In genomic region chr12:113932411-113933196, GRCh38 we compare ENCODE assay signal across 1 cellular context.
TF ChIP-seq lines count a peak whose summit lies in the region.

No MANE protein-coding gene starts in this region.

TF ChIP-seq in K562, 482 proteins besides CTCF, POLR2A, EP300 and RAD21 (continued from another document and continues in another):
- TF ChIP-seq CGGBP1 (CRISPR knock-in tag; IDR thresholded peaks at IDR 0.05) (no peak), HSF4 (CRISPR knock-in tag; IDR thresholded peaks at IDR 0.05; ENCODE audit: borderline replicate concordance) (0 out of 2 replicates have a peak, but pooled peaks have one; percentile 19), UBTF (IDR thresholded peaks at IDR 0.05; ENCODE audit: borderline replicate concordance in 1 of 2, low read depth in 2 of 2, low read length in 2 of 2) (no peak), TAF15 (IDR thresholded peaks at IDR 0.05; ENCODE audit: low read depth, low read length) (no peak), ARID1B (IDR thresholded peaks at IDR 0.05) (peak; percentile 99), ZNF174 (CRISPR knock-in tag; IDR thresholded peaks at IDR 0.05) (no peak), NR3C1 (CRISPR knock-in tag; IDR thresholded peaks at IDR 0.05) (no peak), KAT2B (IDR thresholded peaks at IDR 0.05; ENCODE audit: low read depth, low read length) (no peak), ZNF57 (CRISPR knock-in tag; IDR thresholded peaks at IDR 0.05) (no peak), ILK (tag; IDR thresholded peaks at IDR 0.05; ENCODE audit: borderline replicate concordance, low read depth) (no peak), RBM25 (IDR thresholded peaks at IDR 0.05; ENCODE audit: low read depth, low read length, severe bottlenecking) (no peak), HMBOX1 (IDR thresholded peaks at IDR 0.05) (no peak), SAP30 (IDR thresholded peaks at IDR 0.05; ENCODE audit: borderline replicate concordance, insufficient read depth, low read depth, low read length, poor library complexity, severe bottlenecking) (no peak), ZNF609 (CRISPR knock-in tag; IDR thresholded peaks at IDR 0.05; ENCODE audit: borderline replicate concordance) (no peak), ZBTB43 (CRISPR knock-in tag; IDR thresholded peaks at IDR 0.05) (0 out of 2 replicates have a peak, but pooled peaks have one; percentile 36), ZNF253 (CRISPR knock-in tag; conservative IDR thresholded peaks at IDR 0.05) (no peak), CREBBP (IDR thresholded peaks at IDR 0.05; ENCODE audit: low read depth, low read length) (no peak), ZNF347 (CRISPR knock-in tag; IDR thresholded peaks at IDR 0.05; ENCODE audit: low read depth) (no peak), IRF2 (CRISPR knock-in tag; IDR thresholded peaks at IDR 0.05) (no peak), CSDE1 (IDR thresholded peaks at IDR 0.05) (no peak), GTF2E2 (tag; IDR thresholded peaks at IDR 0.05) (0 out of 2 replicates have a peak, but pooled peaks have one; percentile 61), THRB (CRISPR knock-in tag; conservative IDR thresholded peaks at IDR 0.05) (0 out of 2 replicates have a peak, but pooled peaks have one; percentile 2), MBD1 (CRISPR knock-in tag; IDR thresholded peaks at IDR 0.05) (no peak), NFIC (IDR thresholded peaks at IDR 0.05) (peak; percentile 93), ZNF280B (CRISPR knock-in tag; IDR thresholded peaks at IDR 0.05) (no peak), ZNF12 (CRISPR knock-in tag; IDR thresholded peaks at IDR 0.05) (no peak), ZNF277 (CRISPR knock-in tag; IDR thresholded peaks at IDR 0.05; ENCODE audit: borderline replicate concordance) (no peak), PYGO2 (tag; IDR thresholded peaks at IDR 0.05) (no peak), SRSF9 (IDR thresholded peaks at IDR 0.05; ENCODE audit: borderline replicate concordance, low read depth, low read length) (no peak), MYNN (IDR thresholded peaks at IDR 0.05) (0 out of 2 replicates have a peak, but pooled peaks have one; percentile 67), MYNN (CRISPR knock-in tag; IDR thresholded peaks at IDR 0.05) (no peak), RFX7 (CRISPR knock-in tag; IDR thresholded peaks at IDR 0.05) (no peak), ZFP91 (CRISPR knock-in tag; IDR thresholded peaks at IDR 0.05) (no peak), JUN (IDR thresholded peaks at IDR 0.05; ENCODE audit: borderline replicate concordance, low read depth, low read length) (0 out of 2 replicates have a peak, but pooled peaks have one; percentile 10), JUN (CRISPR knock-in tag; IDR thresholded peaks at IDR 0.05; ENCODE audit: borderline replicate concordance) (no peak), NR2C2 (CRISPR knock-in tag; IDR thresholded peaks at IDR 0.05) (no peak), NR2C2 (tag; IDR thresholded peaks at IDR 0.05) (peak; percentile 73), KLF13 (tag; IDR thresholded peaks at IDR 0.05; ENCODE audit: borderline replicate concordance, low read depth) (no peak), USF2 (CRISPR knock-in tag; IDR thresholded peaks at IDR 0.05) (no peak), NCOA1 (IDR thresholded peaks at IDR 0.05; ENCODE audit: low read depth) (peak; percentile 80; the same call in 1 of the 2 replicates), TRIM25 (IDR thresholded peaks at IDR 0.05; ENCODE audit: borderline replicate concordance) (no peak), ZNF23 (CRISPR knock-in tag; IDR thresholded peaks at IDR 0.05) (no peak)
